Comparison of ENCODE assay signal across 7 cellular contexts in the genomic region with DNA sequence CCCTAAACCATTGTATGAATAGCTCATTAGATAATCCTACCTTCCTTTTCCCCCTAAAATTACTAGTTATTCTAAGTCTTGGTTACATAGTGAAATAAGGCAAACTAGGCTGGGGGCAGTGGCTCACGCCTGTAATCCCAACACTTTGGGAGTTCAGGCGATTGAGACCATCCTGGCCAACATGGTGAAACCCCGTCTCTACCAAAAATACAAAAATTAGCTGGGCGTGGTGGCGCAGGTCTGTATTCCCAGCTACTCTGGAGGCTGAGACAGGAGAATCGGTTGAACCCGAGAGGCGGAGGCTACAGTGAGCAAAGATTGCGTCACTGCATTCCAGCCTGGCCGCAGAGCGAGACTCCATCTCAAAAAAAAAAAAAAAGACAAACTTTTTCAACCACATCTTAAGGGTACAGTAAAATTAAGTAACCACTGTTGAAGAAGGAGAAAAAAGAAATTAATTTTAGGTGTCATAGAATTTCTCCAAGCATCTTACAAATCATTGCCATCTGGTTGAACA.
"Had no signal": no experiment of that assay in that cellular context is flagged by ENCODE, and none has a peak within 500 bp of the region (broad histone marks: within the 10 kb centered on the region; RNA-seq: fewer than 3 reads in every experiment).

No MANE protein-coding gene starts in this region.

- H3K4me3 ChIP-seq: GM23248 had no signal

- H3K4me3 Mint-ChIP-seq: H9 had no signal

- H3K9ac ChIP-seq: GM23248 had no signal

- DNase-seq: GM23248, GOT3, H9, HCEC 1CT, KG1 had no signal

- FAIRE-seq: H54, HTR-8/SVneo had no signal

- H3K27ac Mint-ChIP-seq: H9 had no signal

- H3K9me3 Mint-ChIP-seq: H9 had no signal

- H3K27ac ChIP-seq: GM23248 had no signal

- H2AFZ ChIP-seq: GM23248 had no signal
